8 cellular contexts compared by ENCODE assay signal in genomic region chr6:30877419-30878262, GRCh38. TPM values are rescaled to one million over a fixed set of nuclear protein-coding genes. Genes with fewer than 3 reads are reported as not detected.
DNase-seq lines count a peak whose midpoint lies in the region; ATAC-seq, FAIRE-seq and TF ChIP-seq lines count a peak whose summit lies in the region.

No MANE protein-coding gene starts in this region.

- in situ Hi-C loops in ACHN (cut with HindIII; ENCODE audit: low pct_ligation_motif_present, low pct_unique_long_range_greater_than_20kb, low sequenced_read_pairs), result no loop called here

- H3K4me1 ChIP-seq in spleen, result peaks cover 10 to 44% (median 26%) of the 10 kb centered on the region in 6 donors

- POLR2A ChIA-PET in WTC11 (lab: Charles Lee), result no interaction called here

- 14 to 19% (median 18%) methylated on average over 15 of the region's 15 CpGs for WGBS in spleen, 5 donors

- peaks cover 18% of the 10 kb centered on the region for H3K9me3 Mint-ChIP-seq in WTC11

- H3K36me3 Mint-ChIP-seq in WTC11, result peaks cover 14% of the 10 kb centered on the region

- TF ChIP-seq CTCF in GM20000 (IDR thresholded peaks at IDR 0.05; ENCODE audit: extremely low read depth, missing control alignments) (peak; percentile 76), WTC11 (IDR thresholded peaks at IDR 0.05) (peak; percentile 75), bronchial epithelial cell (IDR thresholded peaks at IDR 0.05; ENCODE audit: insufficient read depth, low read length, severe bottlenecking) (peak; percentile 86), spleen (IDR thresholded peaks at IDR 0.05 in 8 of 11, conservative IDR thresholded peaks at IDR 0.05 in 3 of 11) (peak; percentile 68 to 94 (median 84))

- TF ChIP-seq POLR2A in spleen (IDR thresholded peaks at IDR 0.05), result no peak

- peaks cover 61% of the 10 kb centered on the region for H3K4me1 Mint-ChIP-seq in WTC11

- DNase-seq in ACHN (peak; percentile 87), GM20000 (ENCODE audit: low spot score) (peak; percentile 79), NCI-H2171 treated with DMSO at 0.1 percent for 48 hours (lab: John Stamatoyannopoulos, UW) (peak; percentile 62), WTC11 (ENCODE audit: low spot score) (peak; percentile 89), bronchial epithelial cell (ENCODE audit: low read depth) (peak; percentile 80), iris pigment epithelial cell (ENCODE audit: low read depth) (peak; percentile 90), spleen (peak; percentile 93)

- H3K36me3 ChIP-seq in bronchial epithelial cell (ENCODE audit: control insufficient read depth, insufficient read depth, low read length), result no peaks in the 10 kb centered on the region
- H3K36me3 ChIP-seq in spleen, result no peaks in the 10 kb centered on the region

- ATAC-seq in WTC11 (peak; percentile 54), HG03520 (IDR thresholded peaks at IDR 0.05; ENCODE audit: unreplicated experiment) (no peak)

- H3K9me3 ChIP-seq in spleen, result no peaks in the 10 kb centered on the region

- intact Hi-C loops in spleen (cut with DNase I; ENCODE audit: low total_unique reads), result loop anchor here (5.0 kb wide), 2 partner anchors 50 to 130 kb away; no protein-coding TSS in a partner anchor

- FAIRE-seq in bronchial epithelial cell (lab: Jason Lieb, UNC), result no peak

- peak overlapping the region; percentile 89 for H3K27ac Mint-ChIP-seq in WTC11

- no peaks in the 10 kb centered on the region for H3K27me3 Mint-ChIP-seq in WTC11 (ENCODE audit: low read depth)

- peak overlapping the region; percentile 69 to 85 (median 80) for H3K27ac ChIP-seq in spleen

- H3K4me3 ChIP-seq in bronchial epithelial cell (ENCODE audit: low read depth, low read length), result no peak overlapping the region
- peak overlapping the region in 7 of 8 donors; percentile 6 to 52 (median 16) for H3K4me3 ChIP-seq in spleen

- CTCF ChIA-PET in WTC11 (lab: Charles Lee), result interaction anchor here (0.7 to 13.3 kb wide), 13 partner anchors 9 to 210 kb away, joined by 3 to 164 read pairs (median 4); partner anchors contain the start of gene VARS2

- no peaks in the 10 kb centered on the region for H3K27me3 ChIP-seq in bronchial epithelial cell (ENCODE audit: control insufficient read depth, insufficient read depth, low read length)
- no peaks in the 10 kb centered on the region for H3K27me3 ChIP-seq in spleen (replicated peaks in 1 of 7)

- no peak overlapping the region for H3K4me3 Mint-ChIP-seq in WTC11

TF ChIP-seq in WTC11, 78 proteins besides CTCF, POLR2A, EP300 and RAD21:
- TF ChIP-seq ETV6 (CRISPR knock-in tag; IDR thresholded peaks at IDR 0.05) (peak; percentile 87), E2F1 (CRISPR knock-in tag; IDR thresholded peaks at IDR 0.05) (no peak), ZNF121 (CRISPR knock-in tag; IDR thresholded peaks at IDR 0.05) (no peak), NFYB (CRISPR knock-in tag; conservative IDR thresholded peaks at IDR 0.05; ENCODE audit: low read depth) (no peak), GABPB1 (CRISPR knock-in tag; IDR thresholded peaks at IDR 0.05) (peak; percentile 15; the same call in 1 of the 2 replicates), SP1 (CRISPR knock-in tag; conservative IDR thresholded peaks at IDR 0.05) (0 out of 2 replicates have a peak, but pooled peaks have one; percentile 31)
TF ChIP-seq in WTC11: peak in this region for 3.

RNA-seq across cellular contexts. Expression of gene DDR1, which starts 6.7 kb away (rescaled TPM):
- total RNA-seq in WTC11 (2021) (195 to 230 TPM (median 203 TPM) in 3 replicates), bronchial epithelial cell (149 and 194 TPM in 2 replicates), spleen (10 to 100 TPM; 13.0 to 37.1 (median 23.8) TPM)
- 10 to 100 TPM in 1 of 3 donors, 1 to 10 TPM in 2; 5.0 to 10.1 (median 8.0) TPM for polyA plus RNA-seq in spleen

RNA-seq across cellular contexts. Expression of gene GTF2H4, which starts 30.4 kb away (rescaled TPM):
- 46.2 to 49.7 TPM (median 49.2 TPM) in 3 replicates for total RNA-seq in WTC11 (2021)
- 10.0 and 10.6 TPM in 2 replicates for total RNA-seq in bronchial epithelial cell
- total RNA-seq in spleen, result 10 to 100 TPM; 20.6 to 49.7 (median 28.3) TPM
- polyA plus RNA-seq in spleen, result 10 to 100 TPM; 21.9 to 40.0 (median 33.8) TPM

RNA-seq across cellular contexts. Expression of gene VARS2, which starts 36.4 kb away (rescaled TPM):
- total RNA-seq in WTC11 (2021), result 65.6 to 74.1 TPM (median 69.9 TPM) in 3 replicates
- 24.6 and 26.3 TPM in 2 replicates for total RNA-seq in bronchial epithelial cell
- 10 to 100 TPM; 16.4 to 30.7 (median 28.1) TPM for total RNA-seq in spleen
- polyA plus RNA-seq in spleen, result 10 to 100 TPM; 15.5 to 38.2 (median 36.3) TPM

RNA-seq across cellular contexts. Expression of gene SFTA2, which starts 54.3 kb away (rescaled TPM):
- total RNA-seq in WTC11 (2021) (0.66 to 0.80 TPM in 2 of 3 replicates, not detected in the other), bronchial epithelial cell (not detected in 2 replicates), spleen (under 1 TPM in 1 of 7 donors, not detected in 6; 0.47 TPM)
- polyA plus RNA-seq in spleen, result 1 to 10 TPM in 1 of 3 donors, under 1 TPM in 1, not detected in 1; 0.08 to 2.6 TPM
